Comparison of ENCODE assay signal across 10 cellular contexts in genomic region chr7:71131256-71131752, GRCh38. TPM values are rescaled to one million over a fixed set of nuclear protein-coding genes. Genes with fewer than 3 reads are reported as not detected.
DNase-seq lines count a peak whose midpoint lies in the region; ATAC-seq lines count a peak whose summit lies in the region.
"Had no signal": no experiment of that assay in that cellular context is flagged by ENCODE, and none has a peak within 500 bp of the region (broad histone marks: within the 10 kb centered on the region; RNA-seq: fewer than 3 reads in every experiment).

No MANE protein-coding gene starts in this region.

- peak overlapping the region; percentile 76 for H3K4me3 ChIP-seq in NT2/D1 (ENCODE audit: insufficient read length, low read depth)
- H3K4me3 ChIP-seq in right cardiac atrium (ENCODE audit: low read length), result peak overlapping the region; percentile 31

- WGBS in right cardiac atrium, result under 1% methylated on average over 62 of the region's 62 CpGs

- ATAC-seq in right cardiac atrium, result peak; percentile 65 to 81
- no peak for ATAC-seq in HG03045 (IDR thresholded peaks at IDR 0.05; ENCODE audit: unreplicated experiment)

- H3K4me1 ChIP-seq in NT2/D1 (ENCODE audit: insufficient read depth, insufficient read length) (no peaks in the 10 kb centered on the region), right cardiac atrium (ENCODE audit: control insufficient read depth, insufficient read depth, low read length) (no peaks in the 10 kb centered on the region)

- no peak overlapping the region for H3K27ac ChIP-seq in right cardiac atrium (ENCODE audit: low read length)

- H3K9me3 ChIP-seq in NT2/D1 (ENCODE audit: insufficient read depth, low read length) (no peaks in the 10 kb centered on the region), right cardiac atrium (ENCODE audit: control insufficient read depth, low read length) (no peaks in the 10 kb centered on the region)

- intact Hi-C loops in right cardiac atrium (cut with DNase I), result no loop called here

- peaks cover 5% of the 10 kb centered on the region for H3K36me3 ChIP-seq in NT2/D1 (ENCODE audit: insufficient read depth, insufficient read length, low read length)

- H3K9ac ChIP-seq in NT2/D1 (ENCODE audit: insufficient read length, low read depth), result peak overlapping the region; percentile 90

- DNase-seq in DMS 273 treated with DMSO at 0.1 percent for 48 hours (lab: John Stamatoyannopoulos, UW) (peak; percentile 58), NT2/D1 (ENCODE audit: low read depth, low spot score) (peak; percentile 40), right cardiac atrium (peak; percentile 39 to 60 (median 47)), putamen (ENCODE audit: low spot score) (peak; percentile 64), MV-4-11 (lab: John Stamatoyannopoulos, UW) (no peak)
- DNase-seq in activated CD4-positive, CD25-positive, alpha-beta regulatory T cell (lab: John Stamatoyannopoulos, UW), result no peak
- DNase-seq in stimulated activated CD4-positive, alpha-beta T cell treated with anti-CD3 and anti-CD28 coated beads, Interleukin-12 subunit alpha, Interleukin-12 subunit beta, amount 100 ng/mL, for 4 hours, result no peak

- peaks cover 14% of the 10 kb centered on the region for H3K27me3 ChIP-seq in NT2/D1 (ENCODE audit: insufficient read depth, insufficient read length)
- H3K27me3 ChIP-seq in right cardiac atrium (ENCODE audit: control insufficient read depth, insufficient read depth), result no peaks in the 10 kb centered on the region

RNA-seq across cellular contexts. Expression of gene GALNT17, which starts 0.6 kb away (rescaled TPM):
- 1 to 10 TPM in 3 of 4 donors, under 1 TPM in 1; 0.71 to 9.0 (median 3.7) TPM for total RNA-seq in right cardiac atrium
- 7.8 TPM for polyA plus RNA-seq in right cardiac atrium
- total RNA-seq: activated CD8-positive, alpha-beta memory T cell treated with anti-CD3 and anti-CD28 coated beads for 36 hours had no signal
- polyA plus RNA-seq: keratinocyte had no signal

Comparison
In these comparisons a context has a peak if more than half of its experiments do, and no peak if none do; other contexts are left out.
1. DNase-seq: peak in DMS 273 treated with DMSO at 0.1 percent for 48 hours (single experiment), NT2/D1 (single experiment), right cardiac atrium (3 of 3) and putamen (single experiment); none in activated CD4-positive, CD25-positive, alpha-beta regulatory T cell (0 of 4), MV-4-11 (single experiment) and stimulated activated CD4-positive, alpha-beta T cell treated with anti-CD3 and anti-CD28 coated beads, Interleukin-12 subunit alpha, Interleukin-12 subunit beta, amount 100 ng/mL, for 4 hours (single experiment).